In genomic region chr5:30866142-30866541, GRCh38 we compare ENCODE assay signal across 15 cellular contexts.
A peak's percentile ranks its signal among the peaks of the same experiment; 100 is the strongest.
DNase-seq lines count a peak whose midpoint lies in the region; ATAC-seq, FAIRE-seq and TF ChIP-seq lines count a peak whose summit lies in the region.
"Had no signal": no experiment of that assay in that cellular context is flagged by ENCODE, and none has a peak within 500 bp of the region (broad histone marks: within the 10 kb centered on the region; RNA-seq: fewer than 3 reads in every experiment).

No MANE protein-coding gene starts in this region.

- H3K4me1 ChIP-seq in heart left ventricle = no peaks in the 10 kb centered on the region
- H3K4me1 ChIP-seq: A549 had no signal

- 47 to 57% (median 51%) methylated on average over 8 of the region's 8 CpGs for WGBS in heart left ventricle, 4 donors

- DNase-seq in heart left ventricle = no peak
- no peak for DNase-seq in cardiac septum (ENCODE audit: low spot score)
- DNase-seq in RCC 7860 (ENCODE audit: low spot score) = no peak
- peak; percentile 25 for DNase-seq in fibroblast of peridontal ligament (ENCODE audit: extremely low read depth)
- DNase-seq in NCI-H82 (lab: John Stamatoyannopoulos, UW) = no peak
- DNase-seq in NCI-H748 treated with DMSO at 0.1 percent for 48 hours (lab: John Stamatoyannopoulos, UW) = no peak
- no peak for DNase-seq in SHP77 treated with DMSO at 0.1 percent for 48 hours (lab: John Stamatoyannopoulos, UW)
- DNase-seq: BE2C; CD4-positive, alpha-beta memory T cell; DMS79; GOT3; H9 had no signal

- intact Hi-C loops in heart left ventricle (cut with DNase I) = no loop called here
- intact Hi-C loops in cardiac septum (cut with DNase I) = no loop called here

- ATAC-seq in heart left ventricle = peak in 3 of 4 donors; percentile 38 to 91 (median 56)
- ATAC-seq: A549 had no signal

- no peak overlapping the region for H3K4me3 ChIP-seq in heart left ventricle
- H3K4me3 ChIP-seq: A549 had no signal

- TF ChIP-seq CTCF in heart left ventricle (IDR thresholded peaks at IDR 0.05) = no peak

- no peak overlapping the region for H3K27ac ChIP-seq in heart left ventricle
- H3K27ac ChIP-seq: A549, C4-2B had no signal

- FAIRE-seq in RCC 7860 (lab: Jason Lieb, UNC) = peak; percentile 23
- FAIRE-seq: GM12891 had no signal

- no peak for TF ChIP-seq POLR2A in heart left ventricle (IDR thresholded peaks at IDR 0.05)

- no peaks in the 10 kb centered on the region for H3K36me3 ChIP-seq in heart left ventricle
- H3K36me3 ChIP-seq: BE2C had no signal

- H3K9me3 ChIP-seq in heart left ventricle = peaks cover 0 to 3% (median 0%) of the 10 kb centered on the region in 12 donors
- H3K9me3 ChIP-seq: A549, BE2C had no signal

- no peaks in the 10 kb centered on the region for H3K27me3 ChIP-seq in heart left ventricle
- H3K27me3 ChIP-seq: BE2C had no signal
